Comparison of ENCODE assay signal across 10 cellular contexts in the genomic region with DNA sequence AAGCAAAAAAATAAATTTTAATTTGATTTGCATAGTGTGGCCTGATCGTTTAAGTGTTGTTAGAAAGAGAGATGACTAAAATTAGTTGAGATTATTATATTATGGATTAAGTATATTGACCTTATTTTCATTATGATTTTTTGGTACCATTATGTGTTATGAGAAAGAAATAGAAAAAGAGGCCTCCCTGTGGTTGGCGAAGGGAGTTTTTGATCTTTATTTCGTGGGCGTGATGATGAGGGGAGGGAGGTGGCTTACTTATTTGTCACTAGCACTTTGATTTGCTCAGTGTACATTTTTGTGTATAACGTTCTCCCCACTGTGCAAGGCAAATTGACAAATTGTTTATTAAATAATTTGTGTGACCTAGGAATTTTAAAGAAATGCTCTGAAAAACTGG. TPM values are rescaled to one million over a fixed set of nuclear protein-coding genes. Genes with fewer than 3 reads are reported as not detected.
DNase-seq lines count a peak whose midpoint lies in the region; ATAC-seq, FAIRE-seq and TF ChIP-seq lines count a peak whose summit lies in the region.
"Had no signal": no experiment of that assay in that cellular context is flagged by ENCODE, and none has a peak within 500 bp of the region (broad histone marks: within the 10 kb centered on the region; RNA-seq: fewer than 3 reads in every experiment).

No MANE protein-coding gene starts in this region.

- no peak overlapping the region for H4K91ac ChIP-seq in H1 (replicated peaks; ENCODE audit: insufficient read length, low read length)

- H3K9me3 ChIP-seq in MM.1S (replicated peaks; ENCODE audit: insufficient read depth, low read length) = no peaks in the 10 kb centered on the region
- no peaks in the 10 kb centered on the region for H3K9me3 ChIP-seq in H1 (ENCODE audit: insufficient read depth in 2 of 2, low read depth in 1 of 2, low read length in 1 of 2)
- no peaks in the 10 kb centered on the region for H3K9me3 ChIP-seq in osteoblast (ENCODE audit: low read depth, low read length)
- H3K9me3 ChIP-seq: adrenal gland had no signal

- no peak for TF ChIP-seq RAD21 in H1 (IDR thresholded peaks at IDR 0.05 in 1 of 2, conservative IDR thresholded peaks at IDR 0.05 in 1 of 2; ENCODE audit: low read depth in 2 of 2, low read length in 2 of 2)

- H3K9me2 ChIP-seq in MM.1S (replicated peaks; ENCODE audit: insufficient read depth, low read length) = no peaks in the 10 kb centered on the region

- H3K4me3 Mint-ChIP-seq in T-cell = no peak overlapping the region

- TF ChIP-seq EP300 in H1 (IDR thresholded peaks at IDR 0.05; ENCODE audit: borderline replicate concordance in 1 of 2, low read depth in 2 of 2, low read length in 2 of 2) = no peak

- H3K4me2 ChIP-seq in MM.1S (ENCODE audit: low read depth, low read length) (peak overlapping the region; percentile 98; the same call in 1 of the 2 replicates), H1 (ENCODE audit: insufficient read depth in 1 of 2, low read depth in 2 of 2, low read length in 2 of 2) (peak overlapping the region; percentile 16 to 84; a peak in 1 of 4 replicates), osteoblast (ENCODE audit: insufficient read depth, low read length) (no peak overlapping the region)

- H3K4ac ChIP-seq in H1 (replicated peaks; ENCODE audit: insufficient read length, low read depth, low read length) = no peak overlapping the region

- H3K4me1 ChIP-seq in MM.1S (ENCODE audit: low read length) (peaks cover 16% of the 10 kb centered on the region), H1 (replicated peaks in 1 of 4; ENCODE audit: control insufficient read depth in 3 of 4, insufficient read depth in 4 of 4, low read length in 3 of 4) (peaks cover 0 to 2% (median 0%) of the 10 kb centered on the region in 4 experiments; a peak in 1 of 7 replicates), osteoblast (ENCODE audit: insufficient read depth, low read length) (peaks cover 5% of the 10 kb centered on the region)

- H2AK5ac ChIP-seq in H1 (ENCODE audit: low read depth, low read length) = no peak overlapping the region

- no peak for TF ChIP-seq POLR2A in H1 (IDR thresholded peaks at IDR 0.05; ENCODE audit: control extremely low read depth in 1 of 2, low read depth in 2 of 2, low read length in 2 of 2)

- ATAC-seq in left colon (no peak), HG03108 (IDR thresholded peaks at IDR 0.05; ENCODE audit: unreplicated experiment) (no peak), T-cell (replicated peaks in 1 of 4) (no peak)

- H3K4me3 ChIP-seq in MM.1S (ENCODE audit: low read length) (peak overlapping the region; percentile 84; the same call in 1 of the 2 replicates), H1 (ENCODE audit: extremely low read depth in 1 of 4, insufficient read depth in 2 of 4, low read depth in 3 of 4, low read length in 4 of 4) (peak overlapping the region in 1 of 4 experiments; percentile 83; a peak in 1 of 8 replicates), osteoblast (ENCODE audit: insufficient read depth, low read length) (no peak overlapping the region)

- no peak overlapping the region for H4K5ac ChIP-seq in H1 (ENCODE audit: insufficient read length, low read depth, low read length)

- H3K14ac ChIP-seq in H1 (ENCODE audit: insufficient read length) = no peak overlapping the region

- peak overlapping the region; percentile 94; the same call in 1 of the 2 replicates for H3K9ac ChIP-seq in MM.1S (ENCODE audit: low read length)
- no peak overlapping the region for H3K9ac ChIP-seq in H1 (replicated peaks in 1 of 4; ENCODE audit: extremely low read depth in 1 of 4, low read depth in 3 of 4, low read length in 3 of 4)

- peaks cover 32% of the 10 kb centered on the region for H3F3A ChIP-seq in MM.1S (ENCODE audit: insufficient read depth, low read length)

- H2AFZ ChIP-seq in MM.1S (ENCODE audit: low read length) (no peak overlapping the region), H1 (ENCODE audit: low read length) (no peak overlapping the region), osteoblast (ENCODE audit: low read length) (no peak overlapping the region)

- WGBS in H1 (ENCODE audit: extremely low coverage in 1 of 2, insufficient coverage in 1 of 2, insufficient read length in 1 of 2, insufficient replicate concordance in 2 of 2, low coverage in 1 of 2, low lambda C conversion rate in 2 of 2, missing lambda C conversion rate in 1 of 2), 2 experiments = 76 to 100% methylated on average over 1 to 5 of the region's 5 CpGs

- peak overlapping the region; percentile 88; the same call in 1 of the 2 replicates for H3K27ac ChIP-seq in MM.1S (ENCODE audit: low read length)
- H3K27ac ChIP-seq in H1 (ENCODE audit: low read depth, low read length) = no peak overlapping the region
- H3K27ac ChIP-seq in osteoblast (ENCODE audit: low read depth, low read length) = no peak overlapping the region

- H2BK12ac ChIP-seq in H1 (ENCODE audit: low read depth, low read length) = no peak overlapping the region

- no peaks in the 10 kb centered on the region for H3K36me3 ChIP-seq in MM.1S (replicated peaks; ENCODE audit: insufficient read depth, low read length)
- H3K36me3 ChIP-seq in H1 (ENCODE audit: control insufficient read depth in 2 of 4, insufficient read depth in 4 of 4, low read length in 3 of 4) = peaks cover 2 to 33% (median 7%) of the 10 kb centered on the region in 4 experiments; a peak in 7 of 8 replicates
- no peaks in the 10 kb centered on the region for H3K36me3 ChIP-seq in osteoblast (ENCODE audit: insufficient read depth, low read length)
- H3K36me3 ChIP-seq: adrenal gland had no signal

- no peaks in the 10 kb centered on the region for H3K9me3 Mint-ChIP-seq in T-cell

- no peaks in the 10 kb centered on the region for H3K36me3 Mint-ChIP-seq in T-cell

- H4K20me1 ChIP-seq in MM.1S (ENCODE audit: insufficient read depth, low read length) = no peaks in the 10 kb centered on the region
- H4K20me1 ChIP-seq in H1 (replicated peaks in 1 of 2; ENCODE audit: control insufficient read depth in 1 of 2, insufficient read depth in 2 of 2, low read length in 2 of 2) = peaks cover 12% of the 10 kb centered on the region in 2 experiments
- H4K20me1 ChIP-seq in osteoblast (ENCODE audit: insufficient read depth, low read length) = no peaks in the 10 kb centered on the region

- no peak overlapping the region for H2BK15ac ChIP-seq in H1 (ENCODE audit: low read length)

- H4K8ac ChIP-seq in H1 (ENCODE audit: extremely low read depth, insufficient read depth, low read length) = no peak overlapping the region

- CTCF ChIA-PET in H1 (lab: Charles Lee; ENCODE audit: partially characterized antibody) = interaction anchor here (1.3 to 2.0 kb wide), 2 partner anchors 22 to 158 kb away, joined by 5 to 6 read pairs; no protein-coding TSS in a partner anchor
- CTCF ChIA-PET in T-cell (lab: Charles Lee) = no interaction called here

- TF ChIP-seq CTCF in GM12873 (IDR thresholded peaks at IDR 0.05; ENCODE audit: insufficient read depth, low read depth, low read length, missing control alignments) (peak; percentile 13), MM.1S (IDR thresholded peaks at IDR 0.05; ENCODE audit: low read length) (no peak; the same call in 1 of the 2 replicates), H1 (IDR thresholded peaks at IDR 0.05; ENCODE audit: control extremely low read depth in 1 of 3, insufficient read depth in 1 of 3, low read depth in 1 of 3, low read length in 3 of 3) (no peak), osteoblast (IDR thresholded peaks at IDR 0.05; ENCODE audit: extremely low read depth, low read depth, low read length) (peak; percentile 13)

- H3K79me1 ChIP-seq in H1 (ENCODE audit: low read depth, low read length) = peaks cover 15% of the 10 kb centered on the region

- POLR2A ChIA-PET in H1 (lab: Charles Lee; ENCODE audit: partially characterized antibody) = interaction anchor here (1.2 to 1.5 kb wide), 2 partner anchors 9 to 15 kb away, joined by 3 to 9 read pairs; no protein-coding TSS in a partner anchor
- POLR2A ChIA-PET in T-cell (lab: Charles Lee) = no interaction called here

- peaks cover 15% of the 10 kb centered on the region for H3K23me2 ChIP-seq in H1 (ENCODE audit: low read depth, low read length)

- peaks cover 7 to 8% (median 8%) of the 10 kb centered on the region in 3 donors for H3K4me1 Mint-ChIP-seq in T-cell

- H3K79me2 ChIP-seq in MM.1S (ENCODE audit: low read length) = peaks cover 72% of the 10 kb centered on the region
- peaks cover 9 to 77% of the 10 kb centered on the region in 2 experiments for H3K79me2 ChIP-seq in H1 (ENCODE audit: control insufficient read depth in 1 of 2, insufficient read depth in 2 of 2, low read length in 2 of 2)
- no peaks in the 10 kb centered on the region for H3K79me2 ChIP-seq in osteoblast (ENCODE audit: insufficient read depth, low read length)

- no peak overlapping the region for H2BK5ac ChIP-seq in H1 (ENCODE audit: low read depth, low read length)

- no peak overlapping the region for H2BK120ac ChIP-seq in H1 (replicated peaks; ENCODE audit: low read depth, low read length)

- peaks cover 37% of the 10 kb centered on the region in 2 donors for H3K27me3 Mint-ChIP-seq in T-cell

- no peak overlapping the region for H3K56ac ChIP-seq in H1 (replicated peaks; ENCODE audit: insufficient read length, low read depth, low read length)

- DNase-seq in MM.1S = peak; percentile 18
- no peak for DNase-seq in H1 (ENCODE audit: low read depth in 1 of 2, low spot score in 2 of 2)
- peak; percentile 74 for DNase-seq in osteoblast (ENCODE audit: insufficient read length, low spot score, missing footprints)
- DNase-seq in left colon = no peak
- DNase-seq in NCI-H1694 treated with DMSO at 0.1 percent for 48 hours (lab: John Stamatoyannopoulos, UW) = no peak
- no peak for DNase-seq in T-cell
- DNase-seq: adrenal gland had no signal

- intact Hi-C loops in left colon (cut with DNase I, micrococcal nuclease) = no loop called here

- no peaks in the 10 kb centered on the region for H3K27me3 ChIP-seq in MM.1S (replicated peaks; ENCODE audit: insufficient read depth, low read length)
- no peaks in the 10 kb centered on the region for H3K27me3 ChIP-seq in H1 (replicated peaks in 1 of 4; ENCODE audit: control insufficient read depth in 3 of 4, extremely low read depth in 1 of 4, insufficient read depth in 3 of 4, low read length in 3 of 4)
- H3K27me3 ChIP-seq in osteoblast (ENCODE audit: insufficient read depth, low read length) = peaks cover 31% of the 10 kb centered on the region
- H3K27me3 ChIP-seq: adrenal gland had no signal

- no peak overlapping the region for H3K18ac ChIP-seq in H1 (ENCODE audit: extremely low read depth, low read length)

- H2BK20ac ChIP-seq in H1 (ENCODE audit: low read length) = no peak overlapping the region

- H3K23ac ChIP-seq in H1 (ENCODE audit: insufficient read length) = no peak overlapping the region

- no peak overlapping the region for H3K27ac Mint-ChIP-seq in T-cell

- FAIRE-seq in H1 (lab: Jason Lieb, UNC) = no peak
- FAIRE-seq: G401.6 had no signal

RNA-seq across cellular contexts. Expression of a gene that starts 2.8 kb away (rescaled TPM):
- total RNA-seq in H1 (2021; fragmentation: NEBNext Ultra II Directional; extraction: Animal tissue kit (Norgen Biotek cat#: 25700)) = 128 and 131 TPM in 2 replicates
- polyA plus RNA-seq in H1 (2011; rRNA removed) = 62.4 and 64.9 TPM in 2 replicates
- polyA plus RNA-seq in H1 (2011; cell fraction: cytosol; rRNA removed) = 73.1 TPM
- 156 TPM for polyA plus RNA-seq in H1 (2011; cell fraction: nucleus; rRNA removed)
- polyA plus RNA-seq in H1 (2012, experiment 1 of 2) = 57.1 to 67.3 TPM (median 64.0 TPM) in 4 replicates
- polyA plus RNA-seq in H1 (2012, experiment 2 of 2) = 12.9 TPM
- 33.3 TPM for polyA plus RNA-seq in H1 (2013, experiment 1 of 2)
- 34.1 TPM for polyA plus RNA-seq in H1 (2013, experiment 2 of 2)
- 255 and 314 TPM in 2 replicates for polyA minus RNA-seq in H1 (2011; rRNA and poly(A)+ RNA removed)
- polyA minus RNA-seq in H1 (2011; cell fraction: cytosol; rRNA and poly(A)+ RNA removed) = 78.8 TPM
- polyA minus RNA-seq in H1 (2011; cell fraction: nucleus; rRNA and poly(A)+ RNA removed) = 203 TPM
- total RNA-seq in osteoblast (42.7 and 55.4 TPM in 2 replicates), left colon (10 to 100 TPM; 10.4 to 22.8 TPM), T-cell (1 to 10 TPM; 1.7 to 4.2 (median 2.8) TPM)

Comparison
In these comparisons a context has a peak if more than half of its experiments do, and no peak if none do; other contexts are left out.
1. CTCF ChIP-seq: peak in GM12873 (single experiment) and osteoblast (single experiment); none in MM.1S (single experiment) and H1 (0 of 3).
2. DNase-seq: peak in MM.1S (single experiment) and osteoblast (single experiment); none in H1 (0 of 2), left colon (0 of 2), NCI-H1694 treated with DMSO at 0.1 percent for 48 hours (single experiment) and T-cell (0 of 34).